8 cellular contexts compared by ENCODE assay signal in the genomic region with DNA sequence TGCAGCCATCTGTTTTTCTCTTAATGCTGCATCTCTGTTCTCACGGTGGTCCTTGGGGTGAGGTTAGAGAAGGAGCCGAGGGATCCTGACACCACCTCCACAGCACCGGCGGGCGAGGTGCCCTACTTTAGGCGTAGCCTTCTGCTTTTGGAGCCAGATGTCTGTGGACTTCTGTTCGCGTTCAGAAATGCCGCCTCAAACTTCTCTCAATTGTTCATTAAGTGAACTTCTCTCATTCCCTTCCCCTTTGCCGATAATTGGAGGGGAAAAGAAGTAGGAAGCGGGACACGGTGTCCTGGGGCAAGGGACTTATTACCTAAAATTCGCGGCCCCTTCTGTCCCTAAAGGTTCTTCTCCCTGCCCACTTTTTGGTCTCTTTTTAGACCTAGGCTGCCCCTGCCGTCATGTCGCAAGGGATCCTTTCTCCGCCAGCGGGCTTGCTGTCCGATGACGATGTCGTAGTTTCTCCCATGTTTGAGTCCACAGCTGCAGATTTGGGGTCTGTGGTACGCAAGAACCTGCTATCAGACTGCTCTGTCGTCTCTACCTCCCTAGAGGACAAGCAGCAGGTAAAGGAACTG. TPM values are rescaled to one million over a fixed set of nuclear protein-coding genes. Genes with fewer than 3 reads are reported as not detected.
A peak's percentile ranks its signal among the peaks of the same experiment; 100 is the strongest.
DNase-seq lines count a peak whose midpoint lies in the region; ATAC-seq and TF ChIP-seq lines count a peak whose summit lies in the region.

No MANE protein-coding gene starts in this region.

- ATAC-seq in right lobe of liver (no peak), GM21529 (IDR thresholded peaks at IDR 0.05; ENCODE audit: unreplicated experiment) (no peak), HG03354 (IDR thresholded peaks at IDR 0.05; ENCODE audit: poor library complexity, severe bottlenecking, unreplicated experiment) (no peak)

- H3K27me3 Mint-ChIP-seq in activated naive CD8-positive, alpha-beta T cell treated with anti-CD3 and anti-CD28 coated beads for 36 hours = no peaks in the 10 kb centered on the region

- intact Hi-C loops in right lobe of liver (cut with DNase I) = no loop called here

- H3K4me3 Mint-ChIP-seq in activated naive CD8-positive, alpha-beta T cell treated with anti-CD3 and anti-CD28 coated beads for 36 hours = no peak overlapping the region

- H3K27ac ChIP-seq in BLaER1 treated with 17β-estradiol and CSF1 and Interleukin-3, amounts not matched to agents 10 nM and 100 nM = peak overlapping the region in 9 of 11 experiments; percentile 79 to 96 (median 93); a peak in 18 of 22 replicates
- H3K27ac ChIP-seq in right lobe of liver = no peak overlapping the region

- peak overlapping the region; percentile 33 to 95 (median 91) for H3K9ac ChIP-seq in BLaER1 treated with 17β-estradiol and CSF1 and Interleukin-3, amounts not matched to agents 10 nM and 100 nM

- peaks cover 26 to 39% (median 35%) of the 10 kb centered on the region in 10 experiments for H3K4me1 ChIP-seq in BLaER1 treated with 17β-estradiol and CSF1 and Interleukin-3, amounts not matched to agents 10 nM and 100 nM
- H3K4me1 ChIP-seq in right lobe of liver = peaks cover 0 to 12% (median 5%) of the 10 kb centered on the region in 4 donors

- no peaks in the 10 kb centered on the region for H3K27me3 ChIP-seq in BLaER1 treated with 17β-estradiol and CSF1 and Interleukin-3, amounts not matched to agents 10 nM and 100 nM
- H3K27me3 ChIP-seq in right lobe of liver = no peaks in the 10 kb centered on the region

- H3K4me2 ChIP-seq in BLaER1 treated with 17β-estradiol and CSF1 and Interleukin-3, amounts not matched to agents 10 nM and 100 nM = peak overlapping the region; percentile 88 to 98 (median 94)

- TF ChIP-seq POLR2A in right lobe of liver (IDR thresholded peaks at IDR 0.05) = no peak

- H3K4me1 Mint-ChIP-seq in activated naive CD8-positive, alpha-beta T cell treated with anti-CD3 and anti-CD28 coated beads for 36 hours = peaks cover 16% of the 10 kb centered on the region

- no peaks in the 10 kb centered on the region for H3K9me3 ChIP-seq in BLaER1 treated with 17β-estradiol and CSF1 and Interleukin-3, amounts not matched to agents 10 nM and 100 nM (replicated peaks in 1 of 11)
- no peaks in the 10 kb centered on the region for H3K9me3 ChIP-seq in right lobe of liver

- peaks cover 53 to 70% (median 66%) of the 10 kb centered on the region in 11 experiments for H3K36me3 ChIP-seq in BLaER1 treated with 17β-estradiol and CSF1 and Interleukin-3, amounts not matched to agents 10 nM and 100 nM
- H3K36me3 ChIP-seq in right lobe of liver = peaks cover 0 to 16% (median 0%) of the 10 kb centered on the region in 4 donors

- no peak for DNase-seq in HFF-Myc (ENCODE audit: extremely low read depth, low read depth)
- DNase-seq in activated naive CD8-positive, alpha-beta T cell treated with anti-CD3 and anti-CD28 coated beads for 36 hours = peak; percentile 8
- no peak for DNase-seq in right lobe of liver
- DNase-seq in NCI-H345 treated with DMSO at 0.1 percent for 48 hours (lab: John Stamatoyannopoulos, UW; ENCODE audit: unreplicated experiment) = no peak
- no peak for DNase-seq in NCI-H446 (lab: John Stamatoyannopoulos, UW)

- no peak overlapping the region for H3K27ac Mint-ChIP-seq in activated naive CD8-positive, alpha-beta T cell treated with anti-CD3 and anti-CD28 coated beads for 36 hours

- H3K36me3 Mint-ChIP-seq in activated naive CD8-positive, alpha-beta T cell treated with anti-CD3 and anti-CD28 coated beads for 36 hours = peaks cover 16% of the 10 kb centered on the region

- no peaks in the 10 kb centered on the region for H3K9me3 Mint-ChIP-seq in activated naive CD8-positive, alpha-beta T cell treated with anti-CD3 and anti-CD28 coated beads for 36 hours

- H4K20me1 ChIP-seq in BLaER1 treated with 17β-estradiol and CSF1 and Interleukin-3, amounts not matched to agents 10 nM and 100 nM = peaks cover 0 to 52% (median 35%) of the 10 kb centered on the region in 11 experiments; a peak in 18 of 22 replicates

- H3K4me3 ChIP-seq in BLaER1 treated with 17β-estradiol and CSF1 and Interleukin-3, amounts not matched to agents 10 nM and 100 nM = peak overlapping the region; percentile 81 to 99 (median 86)
- H3K4me3 ChIP-seq in HFF-Myc (replicated peaks; ENCODE audit: low read depth, low read length) = peak overlapping the region; percentile 74
- H3K4me3 ChIP-seq in right lobe of liver = peak overlapping the region; percentile 84 to 89 (median 85)

- no peak for TF ChIP-seq CTCF in HFF-Myc (IDR thresholded peaks at IDR 0.05; ENCODE audit: low read depth, low read length, missing control alignments)
- no peak for TF ChIP-seq CTCF in right lobe of liver (IDR thresholded peaks at IDR 0.05)

- WGBS in right lobe of liver (ENCODE audit: insufficient coverage, low coverage, low lambda C conversion rate, missing lambda C conversion rate) = under 1% methylated on average over 22 of the region's 23 CpGs

RNA-seq across cellular contexts. Expression of a gene that starts 0.5 kb away (rescaled TPM):
- total RNA-seq in activated naive CD8-positive, alpha-beta T cell treated with anti-CD3 and anti-CD28 coated beads for 36 hours = 10 to 100 TPM; 57.2 to 59.1 TPM
- total RNA-seq in right lobe of liver = 1 to 10 TPM in 3 of 6 experiments, under 1 TPM in 3; 0.55 to 3.3 (median 1.1) TPM

RNA-seq across cellular contexts. Expression of a gene that starts 0.9 kb away (rescaled TPM):
- 10 to 100 TPM; 51.5 to 58.8 TPM for total RNA-seq in activated naive CD8-positive, alpha-beta T cell treated with anti-CD3 and anti-CD28 coated beads for 36 hours
- total RNA-seq in right lobe of liver = 10 to 100 TPM in 5 of 6 experiments, 1 to 10 TPM in 1; 9.0 to 33.7 (median 17.0) TPM

RNA-seq across cellular contexts. Expression of a gene that starts 33.8 kb away (rescaled TPM):
- total RNA-seq in activated naive CD8-positive, alpha-beta T cell treated with anti-CD3 and anti-CD28 coated beads for 36 hours = 10 to 100 TPM; 46.3 to 51.5 TPM
- total RNA-seq in right lobe of liver = 10 to 100 TPM; 11.9 to 16.2 (median 15.2) TPM

RNA-seq across cellular contexts. Expression of a gene that starts 40.1 kb away (rescaled TPM):
- not detected for total RNA-seq in activated naive CD8-positive, alpha-beta T cell treated with anti-CD3 and anti-CD28 coated beads for 36 hours
- total RNA-seq in right lobe of liver = under 1 TPM in 3 of 6 experiments, not detected in 3; 0.22 to 0.32 (median 0.29) TPM

Comparison
In these comparisons a context has a peak if more than half of its experiments do, and no peak if none do; other contexts are left out.
1. H3K27ac ChIP-seq: peak in BLaER1 treated with 17β-estradiol and CSF1 and Interleukin-3, amounts not matched to agents 10 nM and 100 nM (9 of 11); none in right lobe of liver (0 of 3).
2. RNA of a gene that starts 0.5 kb away (total RNA-seq): 57.2 to 59.1 TPM in activated naive CD8-positive, alpha-beta T cell treated with anti-CD3 and anti-CD28 coated beads for 36 hours; 0.55 to 3.3 TPM in right lobe of liver; every median in the first group is over 10 times any median in the second.
3. Peak in every context shown above with its lines, with median percentiles within 50 percentile points of each other: H3K4me3 ChIP-seq.